20 cellular contexts compared by ENCODE assay signal in genomic region chr4:7959066-7959465, GRCh38. TPM values are rescaled to one million over a fixed set of nuclear protein-coding genes. Genes with fewer than 3 reads are reported as not detected.
DNase-seq lines count a peak whose midpoint lies in the region; ATAC-seq and TF ChIP-seq lines count a peak whose summit lies in the region.
"Had no signal": no experiment of that assay in that cellular context is flagged by ENCODE, and none has a peak within 500 bp of the region (broad histone marks: within the 10 kb centered on the region; RNA-seq: fewer than 3 reads in every experiment).

No MANE protein-coding gene starts in this region.

- H4K20me1 ChIP-seq in hepatocyte (ENCODE audit: insufficient read depth, poor library complexity, severe bottlenecking), result no peaks in the 10 kb centered on the region

- no peak overlapping the region for H2AFZ ChIP-seq in hepatocyte
- H2AFZ ChIP-seq: PC-9 had no signal

- no peak for DNase-seq in activated T-cell treated with anti-CD3 and anti-CD28 coated beads, Interleukin-2, amount 50 U/mL, for 24 hours
- DNase-seq in activated T-cell treated with anti-CD3 and anti-CD28 coated beads, Interleukin-2, amount 50 U/mL, for 4 hours, result no peak
- no peak for DNase-seq in activated T-helper 2 cell treated with anti-CD3 and anti-CD28 coated beads, Interferon-gamma antibody, Interleukin-2, Interleukin-4, amounts not matched to agents 10 μg/mL and 5 μg/mL and 100 μg/mL, durations not matched to agents 14 hours and 24 hours and 36 hours (ENCODE audit: low spot score)
- DNase-seq in hepatocyte (ENCODE audit: low spot score), result no peak
- DNase-seq in stimulated activated effector memory CD8-positive, alpha-beta T cell treated with anti-CD3 and anti-CD28 coated beads, Interleukin-12 subunit alpha, Interleukin-12 subunit beta, amount 100 ng/mL, for 72 hours (ENCODE audit: low spot score in 2 of 2), result no peak
- no peak for DNase-seq in SKM-1 treated with dmso at 0.1 percent for 144 hours (lab: John Stamatoyannopoulos, UW; ENCODE audit: unreplicated experiment)
- DNase-seq in coronary artery (ENCODE audit: low spot score), result no peak
- DNase-seq in kidney tubule cell (ENCODE audit: low spot score), result no peak
- DNase-seq: activated naive CD4-positive, alpha-beta T cell treated with anti-CD3 and anti-CD28 coated beads, Interleukin-2, amount 10 ng/mL, durations not matched to agents 7 days and 5 days; CD4-positive, alpha-beta memory T cell; DMS79; naive B cell; NCI-H146; PC-9; upper lobe of right lung had no signal

- H3K27me3 Mint-ChIP-seq in activated T-cell treated with anti-CD3 and anti-CD28 coated beads, Interleukin-2, amount 50 U/mL, for 24 hours, result peaks cover 7% of the 10 kb centered on the region
- peaks cover 1% of the 10 kb centered on the region for H3K27me3 Mint-ChIP-seq in activated T-cell treated with anti-CD3 and anti-CD28 coated beads, Interleukin-2, amount 50 U/mL, for 4 hours (ENCODE audit: low read depth)
- H3K27me3 Mint-ChIP-seq in activated T-helper 2 cell treated with anti-CD3 and anti-CD28 coated beads, Interferon-gamma antibody, Interleukin-2, Interleukin-4, amounts not matched to agents 10 μg/mL and 5 μg/mL and 100 μg/mL, durations not matched to agents 14 hours and 24 hours and 36 hours (ENCODE audit: low read depth), result no peaks in the 10 kb centered on the region
- H3K27me3 Mint-ChIP-seq: CD4-positive, alpha-beta memory T cell had no signal

- H3K27ac ChIP-seq in hepatocyte, result peak overlapping the region; percentile 21
- no peak overlapping the region for H3K27ac ChIP-seq in coronary artery
- H3K27ac ChIP-seq: upper lobe of right lung had no signal

- H3K9me2 ChIP-seq in hepatocyte (replicated peaks; ENCODE audit: insufficient read depth), result no peaks in the 10 kb centered on the region

- no peak overlapping the region for H3K4me2 ChIP-seq in hepatocyte

- H3K4me1 Mint-ChIP-seq in activated T-cell treated with anti-CD3 and anti-CD28 coated beads, Interleukin-2, amount 50 U/mL, for 24 hours (ENCODE audit: low read depth), result peaks cover 51% of the 10 kb centered on the region
- peaks cover 22% of the 10 kb centered on the region for H3K4me1 Mint-ChIP-seq in activated T-cell treated with anti-CD3 and anti-CD28 coated beads, Interleukin-2, amount 50 U/mL, for 4 hours (ENCODE audit: low read depth)
- peaks cover 36% of the 10 kb centered on the region for H3K4me1 Mint-ChIP-seq in activated T-helper 2 cell treated with anti-CD3 and anti-CD28 coated beads, Interferon-gamma antibody, Interleukin-2, Interleukin-4, amounts not matched to agents 10 μg/mL and 5 μg/mL and 100 μg/mL, durations not matched to agents 14 hours and 24 hours and 36 hours (ENCODE audit: low read depth)
- H3K4me1 Mint-ChIP-seq in stimulated activated effector memory CD8-positive, alpha-beta T cell treated with anti-CD3 and anti-CD28 coated beads, Interleukin-12 subunit alpha, Interleukin-12 subunit beta, amount 100 ng/mL, for 72 hours, result peaks cover 37% of the 10 kb centered on the region

- H3K27me3 ChIP-seq in hepatocyte, result no peaks in the 10 kb centered on the region
- H3K27me3 ChIP-seq: upper lobe of right lung had no signal

- H3K36me3 ChIP-seq in hepatocyte (replicated peaks; ENCODE audit: insufficient read depth, low read depth), result no peaks in the 10 kb centered on the region
- H3K36me3 ChIP-seq: prostate gland, upper lobe of right lung had no signal

- TF ChIP-seq CTCF in hepatocyte (IDR thresholded peaks at IDR 0.05; ENCODE audit: poor library complexity) (no peak), coronary artery (IDR thresholded peaks at IDR 0.05) (no peak)

- peaks cover 19% of the 10 kb centered on the region for H3K4me1 ChIP-seq in hepatocyte (ENCODE audit: insufficient read depth)

- H3K4me3 Mint-ChIP-seq in activated T-cell treated with anti-CD3 and anti-CD28 coated beads, Interleukin-2, amount 50 U/mL, for 24 hours, result no peak overlapping the region
- H3K4me3 Mint-ChIP-seq in activated T-cell treated with anti-CD3 and anti-CD28 coated beads, Interleukin-2, amount 50 U/mL, for 4 hours, result no peak overlapping the region
- no peak overlapping the region for H3K4me3 Mint-ChIP-seq in activated T-helper 2 cell treated with anti-CD3 and anti-CD28 coated beads, Interferon-gamma antibody, Interleukin-2, Interleukin-4, amounts not matched to agents 10 μg/mL and 5 μg/mL and 100 μg/mL, durations not matched to agents 14 hours and 24 hours and 36 hours (ENCODE audit: low read depth)
- no peak overlapping the region for H3K4me3 Mint-ChIP-seq in stimulated activated effector memory CD8-positive, alpha-beta T cell treated with anti-CD3 and anti-CD28 coated beads, Interleukin-12 subunit alpha, Interleukin-12 subunit beta, amount 100 ng/mL, for 72 hours
- H3K4me3 Mint-ChIP-seq: activated naive CD4-positive, alpha-beta T cell treated with anti-CD3 and anti-CD28 coated beads, Interleukin-2, amount 10 ng/mL, durations not matched to agents 7 days and 5 days; dendritic cell treated with granulocyte-macrophage colony-stimulating factor and Interleukin-4, amounts not matched to agents 40 ng/mL and 50 ng/mL, for 4 days; stimulated activated memory B cell treated with anti-CD40 and anti-IgM and Interleukin-4, amounts not matched to agents 10 μg/mL and 1 μg/mL and 100 μg/mL, for 72 hours had no signal

- H3K27ac Mint-ChIP-seq in activated T-cell treated with anti-CD3 and anti-CD28 coated beads, Interleukin-2, amount 50 U/mL, for 24 hours, result peak overlapping the region; percentile 31
- peak overlapping the region; percentile 48 for H3K27ac Mint-ChIP-seq in activated T-helper 2 cell treated with anti-CD3 and anti-CD28 coated beads, Interferon-gamma antibody, Interleukin-2, Interleukin-4, amounts not matched to agents 10 μg/mL and 5 μg/mL and 100 μg/mL, durations not matched to agents 14 hours and 24 hours and 36 hours
- peak overlapping the region; percentile 60 for H3K27ac Mint-ChIP-seq in stimulated activated effector memory CD8-positive, alpha-beta T cell treated with anti-CD3 and anti-CD28 coated beads, Interleukin-12 subunit alpha, Interleukin-12 subunit beta, amount 100 ng/mL, for 72 hours
- H3K27ac Mint-ChIP-seq: activated naive CD4-positive, alpha-beta T cell treated with anti-CD3 and anti-CD28 coated beads, Interleukin-2, amount 10 ng/mL, durations not matched to agents 7 days and 5 days; dendritic cell treated with granulocyte-macrophage colony-stimulating factor and Interleukin-4, amounts not matched to agents 40 ng/mL and 50 ng/mL, for 4 days; naive B cell; stimulated activated memory B cell treated with anti-CD40 and anti-IgM and Interleukin-4, amounts not matched to agents 10 μg/mL and 1 μg/mL and 100 μg/mL, for 72 hours had no signal

- H3K9me3 ChIP-seq in hepatocyte (ENCODE audit: low read depth), result no peaks in the 10 kb centered on the region
- H3K9me3 ChIP-seq: prostate gland, upper lobe of right lung had no signal

- no peaks in the 10 kb centered on the region for H3K79me2 ChIP-seq in hepatocyte

- no peaks in the 10 kb centered on the region for H3K9me3 Mint-ChIP-seq in activated T-cell treated with anti-CD3 and anti-CD28 coated beads, Interleukin-2, amount 50 U/mL, for 24 hours
- no peaks in the 10 kb centered on the region for H3K9me3 Mint-ChIP-seq in activated T-cell treated with anti-CD3 and anti-CD28 coated beads, Interleukin-2, amount 50 U/mL, for 4 hours
- H3K9me3 Mint-ChIP-seq in activated T-helper 2 cell treated with anti-CD3 and anti-CD28 coated beads, Interferon-gamma antibody, Interleukin-2, Interleukin-4, amounts not matched to agents 10 μg/mL and 5 μg/mL and 100 μg/mL, durations not matched to agents 14 hours and 24 hours and 36 hours, result no peaks in the 10 kb centered on the region
- H3K9me3 Mint-ChIP-seq in stimulated activated effector memory CD8-positive, alpha-beta T cell treated with anti-CD3 and anti-CD28 coated beads, Interleukin-12 subunit alpha, Interleukin-12 subunit beta, amount 100 ng/mL, for 72 hours, result no peaks in the 10 kb centered on the region
- H3K9me3 Mint-ChIP-seq: activated naive CD4-positive, alpha-beta T cell treated with anti-CD3 and anti-CD28 coated beads, Interleukin-2, amount 10 ng/mL, durations not matched to agents 7 days and 5 days; CD4-positive, alpha-beta memory T cell; dendritic cell treated with granulocyte-macrophage colony-stimulating factor and Interleukin-4, amounts not matched to agents 40 ng/mL and 50 ng/mL, for 4 days; stimulated activated memory B cell treated with anti-CD40 and anti-IgM and Interleukin-4, amounts not matched to agents 10 μg/mL and 1 μg/mL and 100 μg/mL, for 72 hours had no signal

- H3K4me3 ChIP-seq in hepatocyte (no peak overlapping the region), coronary artery (no peak overlapping the region)
- H3K4me3 ChIP-seq: lung, PC-9, prostate gland, upper lobe of right lung had no signal

- H3K36me3 Mint-ChIP-seq in activated T-cell treated with anti-CD3 and anti-CD28 coated beads, Interleukin-2, amount 50 U/mL, for 24 hours (ENCODE audit: low read depth), result no peaks in the 10 kb centered on the region
- no peaks in the 10 kb centered on the region for H3K36me3 Mint-ChIP-seq in activated T-cell treated with anti-CD3 and anti-CD28 coated beads, Interleukin-2, amount 50 U/mL, for 4 hours (ENCODE audit: insufficient read depth)
- no peaks in the 10 kb centered on the region for H3K36me3 Mint-ChIP-seq in activated T-helper 2 cell treated with anti-CD3 and anti-CD28 coated beads, Interferon-gamma antibody, Interleukin-2, Interleukin-4, amounts not matched to agents 10 μg/mL and 5 μg/mL and 100 μg/mL, durations not matched to agents 14 hours and 24 hours and 36 hours (ENCODE audit: low read depth)
- peaks cover 9% of the 10 kb centered on the region for H3K36me3 Mint-ChIP-seq in stimulated activated effector memory CD8-positive, alpha-beta T cell treated with anti-CD3 and anti-CD28 coated beads, Interleukin-12 subunit alpha, Interleukin-12 subunit beta, amount 100 ng/mL, for 72 hours
- H3K36me3 Mint-ChIP-seq: activated naive CD4-positive, alpha-beta T cell treated with anti-CD3 and anti-CD28 coated beads, Interleukin-2, amount 10 ng/mL, durations not matched to agents 7 days and 5 days; CD4-positive, alpha-beta memory T cell; naive B cell; stimulated activated memory B cell treated with anti-CD40 and anti-IgM and Interleukin-4, amounts not matched to agents 10 μg/mL and 1 μg/mL and 100 μg/mL, for 72 hours had no signal

- ATAC-seq in activated T-cell treated with anti-CD3 and anti-CD28 coated beads, Interleukin-2, amount 50 U/mL, for 4 hours, result no peak
- no peak for ATAC-seq in stimulated activated effector memory CD8-positive, alpha-beta T cell treated with anti-CD3 and anti-CD28 coated beads, Interleukin-12 subunit alpha, Interleukin-12 subunit beta, amount 100 ng/mL, for 72 hours
- ATAC-seq: HepG2; stimulated activated memory B cell treated with anti-CD40 and anti-IgM and Interleukin-4, amounts not matched to agents 10 μg/mL and 1 μg/mL and 100 μg/mL, for 72 hours; upper lobe of right lung had no signal

- intact Hi-C loops in activated T-helper 2 cell treated with anti-CD3 and anti-CD28 coated beads, Interferon-gamma antibody, Interleukin-2, Interleukin-4, amounts not matched to agents 10 μg/mL and 5 μg/mL and 100 μg/mL, durations not matched to agents 14 hours and 24 hours and 36 hours (cut with micrococcal nuclease), result no loop called here

- WGBS in hepatocyte (ENCODE audit: low lambda C conversion rate, missing lambda C conversion rate), result 88% methylated on average over 7 of the region's 7 CpGs

RNA-seq across cellular contexts. Expression of gene AFAP1, which starts 19.4 kb away (rescaled TPM):
- 10 to 100 TPM; 13.1 to 17.7 (median 14.7) TPM for total RNA-seq in activated T-cell treated with anti-CD3 and anti-CD28 coated beads, Interleukin-2, amount 50 U/mL, for 4 hours
- total RNA-seq in activated T-helper 2 cell treated with anti-CD3 and anti-CD28 coated beads, Interferon-gamma antibody, Interleukin-2, Interleukin-4, amounts not matched to agents 10 μg/mL and 5 μg/mL and 100 μg/mL, durations not matched to agents 14 hours and 24 hours and 36 hours, result 53.7 and 57.6 TPM in 2 replicates
- total RNA-seq in hepatocyte, result 12.6 and 16.2 TPM in 2 replicates
- 6.9 and 9.3 TPM in 2 replicates for polyA plus RNA-seq in hepatocyte
